ENCODE assay signal across 2 cellular contexts in the genomic region with DNA sequence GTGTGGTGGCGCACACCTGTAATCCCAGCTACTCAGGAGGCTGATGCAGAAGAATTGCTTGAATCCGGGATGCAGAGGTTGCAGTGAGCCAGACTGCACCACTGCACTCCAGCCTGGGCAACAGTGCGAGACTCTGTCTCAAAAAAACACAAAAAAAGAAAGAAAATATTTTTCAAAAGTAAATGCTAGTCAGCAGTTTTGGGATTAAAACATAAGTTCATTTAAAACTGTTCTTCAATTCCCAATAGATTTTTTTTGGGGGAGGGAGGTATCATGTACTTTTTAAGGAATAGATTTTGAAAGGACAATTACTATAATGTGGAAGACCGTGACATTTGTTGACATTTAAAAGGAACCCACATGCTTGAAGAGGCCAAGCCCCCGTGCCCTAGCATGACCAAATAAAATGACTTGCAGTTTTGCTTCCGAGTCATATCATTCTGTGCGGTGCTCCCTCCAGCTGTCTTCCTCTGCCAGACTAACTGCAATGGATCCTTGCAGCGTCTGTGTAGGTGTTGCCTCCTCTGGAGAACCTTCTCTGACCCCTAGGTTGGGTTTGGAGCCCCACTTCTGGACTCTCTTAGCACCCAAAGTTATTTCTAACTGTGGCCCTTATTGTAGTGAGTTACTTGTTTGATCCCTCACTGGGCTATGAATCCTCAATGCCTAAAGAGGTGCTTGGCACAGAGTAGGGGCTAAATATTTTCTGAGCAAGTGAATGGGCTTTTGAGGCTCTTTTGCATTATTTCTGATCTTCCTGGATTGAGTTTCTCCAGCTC.
TF ChIP-seq lines count a peak whose summit lies in the region.

No MANE protein-coding gene starts in this region.

TF ChIP-seq in HepG2, 621 proteins besides CTCF, POLR2A, EP300 and RAD21:
- TF ChIP-seq BRCA1 (CRISPR knock-in tag; IDR thresholded peaks at IDR 0.05), result no peak
- TF ChIP-seq NFE2L2 (IDR thresholded peaks at IDR 0.05; ENCODE audit: low read length), result peak; percentile 54
- TF ChIP-seq MAFF (IDR thresholded peaks at IDR 0.05; ENCODE audit: low read depth, low read length), result peak; percentile 48
- TF ChIP-seq MAFK (conservative IDR thresholded peaks at IDR 0.05 in 1 of 2, IDR thresholded peaks at IDR 0.05 in 1 of 2; ENCODE audit: low read length in 2 of 2), result peak; percentile 15 to 58; a peak in 3 of 4 replicates

TF ChIP-seq in K562, 482 proteins besides CTCF, POLR2A, EP300 and RAD21 (continues in another document):
- TF ChIP-seq TAF9B (IDR thresholded peaks at IDR 0.05; ENCODE audit: partially characterized antibody), result peak; percentile 78
- TF ChIP-seq ZNF224 (CRISPR knock-in tag; IDR thresholded peaks at IDR 0.05), result no peak
- peak; percentile 26 for TF ChIP-seq DACH1 (IDR thresholded peaks at IDR 0.05; ENCODE audit: partially characterized antibody)
- peak; percentile 13 for TF ChIP-seq CCNT2 (IDR thresholded peaks at IDR 0.05; ENCODE audit: borderline replicate concordance, extremely low read depth, insufficient read length, low read depth, low read length)
- TF ChIP-seq FOXK2 (conservative IDR thresholded peaks at IDR 0.05 in 1 of 2, IDR thresholded peaks at IDR 0.05 in 1 of 2; ENCODE audit: low read depth in 2 of 2), result 0 out of 4 replicates have a peak, but pooled peaks of 1 of the 2 experiments have one; percentile 24
- peak; percentile 97 for TF ChIP-seq ZNF316 (IDR thresholded peaks at IDR 0.05)
- TF ChIP-seq BHLHE40 (IDR thresholded peaks at IDR 0.05; ENCODE audit: low read length), result peak; percentile 59
- no peak for TF ChIP-seq CBX2 (IDR thresholded peaks at IDR 0.05; ENCODE audit: insufficient read depth, low read length, poor library complexity, severe bottlenecking)
- TF ChIP-seq MYNN (IDR thresholded peaks at IDR 0.05), result peak; percentile 32; the same call in 1 of the 2 replicates
- no peak for TF ChIP-seq MYNN (CRISPR knock-in tag; IDR thresholded peaks at IDR 0.05)
- TF ChIP-seq, protein P1, sequence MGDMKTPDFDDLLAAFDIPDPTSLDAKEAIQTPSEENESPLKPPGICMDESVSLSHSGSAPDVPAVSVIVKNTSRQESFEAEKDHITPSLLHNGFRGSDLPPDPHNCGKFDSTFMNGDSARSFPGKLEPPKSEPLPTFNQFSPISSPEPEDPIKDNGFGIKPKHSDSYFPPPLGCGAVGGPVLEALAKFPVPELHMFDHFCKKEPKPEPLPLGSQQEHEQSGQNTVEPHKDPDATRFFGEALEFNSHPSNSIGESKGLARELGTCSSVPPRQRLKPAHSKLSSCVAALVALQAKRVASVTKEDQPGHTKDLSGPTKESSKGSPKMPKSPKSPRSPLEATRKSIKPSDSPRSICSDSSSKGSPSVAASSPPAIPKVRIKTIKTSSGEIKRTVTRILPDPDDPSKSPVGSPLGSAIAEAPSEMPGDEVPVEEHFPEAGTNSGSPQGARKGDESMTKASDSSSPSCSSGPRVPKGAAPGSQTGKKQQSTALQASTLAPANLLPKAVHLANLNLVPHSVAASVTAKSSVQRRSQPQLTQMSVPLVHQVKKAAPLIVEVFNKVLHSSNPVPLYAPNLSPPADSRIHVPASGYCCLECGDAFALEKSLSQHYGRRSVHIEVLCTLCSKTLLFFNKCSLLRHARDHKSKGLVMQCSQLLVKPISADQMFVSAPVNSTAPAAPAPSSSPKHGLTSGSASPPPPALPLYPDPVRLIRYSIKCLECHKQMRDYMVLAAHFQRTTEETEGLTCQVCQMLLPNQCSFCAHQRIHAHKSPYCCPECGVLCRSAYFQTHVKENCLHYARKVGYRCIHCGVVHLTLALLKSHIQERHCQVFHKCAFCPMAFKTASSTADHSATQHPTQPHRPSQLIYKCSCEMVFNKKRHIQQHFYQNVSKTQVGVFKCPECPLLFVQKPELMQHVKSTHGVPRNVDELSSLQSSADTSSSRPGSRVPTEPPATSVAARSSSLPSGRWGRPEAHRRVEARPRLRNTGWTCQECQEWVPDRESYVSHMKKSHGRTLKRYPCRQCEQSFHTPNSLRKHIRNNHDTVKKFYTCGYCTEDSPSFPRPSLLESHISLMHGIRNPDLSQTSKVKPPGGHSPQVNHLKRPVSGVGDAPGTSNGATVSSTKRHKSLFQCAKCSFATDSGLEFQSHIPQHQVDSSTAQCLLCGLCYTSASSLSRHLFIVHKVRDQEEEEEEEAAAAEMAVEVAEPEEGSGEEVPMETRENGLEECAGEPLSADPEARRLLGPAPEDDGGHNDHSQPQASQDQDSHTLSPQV (IDR thresholded peaks at IDR 0.05), result peak; percentile 88
- TF ChIP-seq ELF2 (CRISPR knock-in tag; IDR thresholded peaks at IDR 0.05), result no peak
- TF ChIP-seq NCOR1 (IDR thresholded peaks at IDR 0.05), result peak; percentile 32; the same call in 1 of the 2 replicates
- peak; percentile 52 for TF ChIP-seq BACH1 (tag; IDR thresholded peaks at IDR 0.05)
- TF ChIP-seq, protein P2, sequence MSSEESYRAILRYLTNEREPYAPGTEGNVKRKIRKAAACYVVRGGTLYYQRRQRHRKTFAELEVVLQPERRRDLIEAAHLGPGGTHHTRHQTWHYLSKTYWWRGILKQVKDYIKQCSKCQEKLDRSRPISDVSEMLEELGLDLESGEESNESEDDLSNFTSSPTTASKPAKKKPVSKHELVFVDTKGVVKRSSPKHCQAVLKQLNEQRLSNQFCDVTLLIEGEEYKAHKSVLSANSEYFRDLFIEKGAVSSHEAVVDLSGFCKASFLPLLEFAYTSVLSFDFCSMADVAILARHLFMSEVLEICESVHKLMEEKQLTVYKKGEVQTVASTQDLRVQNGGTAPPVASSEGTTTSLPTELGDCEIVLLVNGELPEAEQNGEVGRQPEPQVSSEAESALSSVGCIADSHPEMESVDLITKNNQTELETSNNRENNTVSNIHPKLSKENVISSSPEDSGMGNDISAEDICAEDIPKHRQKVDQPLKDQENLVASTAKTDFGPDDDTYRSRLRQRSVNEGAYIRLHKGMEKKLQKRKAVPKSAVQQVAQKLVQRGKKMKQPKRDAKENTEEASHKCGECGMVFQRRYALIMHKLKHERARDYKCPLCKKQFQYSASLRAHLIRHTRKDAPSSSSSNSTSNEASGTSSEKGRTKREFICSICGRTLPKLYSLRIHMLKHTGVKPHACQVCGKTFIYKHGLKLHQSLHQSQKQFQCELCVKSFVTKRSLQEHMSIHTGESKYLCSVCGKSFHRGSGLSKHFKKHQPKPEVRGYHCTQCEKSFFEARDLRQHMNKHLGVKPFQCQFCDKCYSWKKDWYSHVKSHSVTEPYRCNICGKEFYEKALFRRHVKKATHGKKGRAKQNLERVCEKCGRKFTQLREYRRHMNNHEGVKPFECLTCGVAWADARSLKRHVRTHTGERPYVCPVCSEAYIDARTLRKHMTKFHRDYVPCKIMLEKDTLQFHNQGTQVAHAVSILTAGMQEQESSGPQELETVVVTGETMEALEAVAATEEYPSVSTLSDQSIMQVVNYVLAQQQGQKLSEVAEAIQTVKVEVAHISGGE (CRISPR knock-in tag; IDR thresholded peaks at IDR 0.05), result peak in 1 of 3 experiments; percentile 2; a peak in 1 of 6 replicates
- TF ChIP-seq, protein P3, sequence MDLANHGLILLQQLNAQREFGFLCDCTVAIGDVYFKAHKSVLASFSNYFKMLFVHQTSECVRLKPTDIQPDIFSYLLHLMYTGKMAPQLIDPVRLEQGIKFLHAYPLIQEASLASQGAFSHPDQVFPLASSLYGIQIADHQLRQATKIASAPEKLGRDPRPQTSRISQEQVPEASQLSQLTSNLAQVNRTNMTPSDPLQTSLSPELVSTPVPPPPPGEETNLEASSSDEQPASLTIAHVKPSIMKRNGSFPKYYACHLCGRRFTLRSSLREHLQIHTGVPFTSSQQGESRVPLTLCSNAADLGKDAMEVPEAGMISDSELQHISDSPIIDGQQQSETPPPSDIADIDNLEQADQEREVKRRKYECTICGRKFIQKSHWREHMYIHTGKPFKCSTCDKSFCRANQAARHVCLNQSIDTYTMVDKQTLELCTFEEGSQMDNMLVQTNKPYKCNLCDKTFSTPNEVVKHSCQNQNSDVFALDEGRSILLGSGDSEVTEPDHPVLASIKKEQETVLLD (IDR thresholded peaks at IDR 0.05), result no peak
- TF ChIP-seq CHD2 (IDR thresholded peaks at IDR 0.05; ENCODE audit: low read depth, low read length), result no peak
- TF ChIP-seq CBX1 (IDR thresholded peaks at IDR 0.05; ENCODE audit: low read depth), result no peak
- peak; percentile 58 for TF ChIP-seq L3MBTL2 (IDR thresholded peaks at IDR 0.05)
- TF ChIP-seq MAFG (tag; conservative IDR thresholded peaks at IDR 0.05), result peak; percentile 89
- no peak for TF ChIP-seq NR2C2 (CRISPR knock-in tag; IDR thresholded peaks at IDR 0.05)
- TF ChIP-seq NR2C2 (tag; IDR thresholded peaks at IDR 0.05), result peak; percentile 80
- TF ChIP-seq ATF7 (IDR thresholded peaks at IDR 0.05), result peak; percentile 38; the same call in 1 of the 2 replicates
- no peak for TF ChIP-seq ZEB2 (IDR thresholded peaks at IDR 0.05)
- TF ChIP-seq ZNF184 (CRISPR knock-in tag; IDR thresholded peaks at IDR 0.05), result no peak
- TF ChIP-seq, protein P4, sequence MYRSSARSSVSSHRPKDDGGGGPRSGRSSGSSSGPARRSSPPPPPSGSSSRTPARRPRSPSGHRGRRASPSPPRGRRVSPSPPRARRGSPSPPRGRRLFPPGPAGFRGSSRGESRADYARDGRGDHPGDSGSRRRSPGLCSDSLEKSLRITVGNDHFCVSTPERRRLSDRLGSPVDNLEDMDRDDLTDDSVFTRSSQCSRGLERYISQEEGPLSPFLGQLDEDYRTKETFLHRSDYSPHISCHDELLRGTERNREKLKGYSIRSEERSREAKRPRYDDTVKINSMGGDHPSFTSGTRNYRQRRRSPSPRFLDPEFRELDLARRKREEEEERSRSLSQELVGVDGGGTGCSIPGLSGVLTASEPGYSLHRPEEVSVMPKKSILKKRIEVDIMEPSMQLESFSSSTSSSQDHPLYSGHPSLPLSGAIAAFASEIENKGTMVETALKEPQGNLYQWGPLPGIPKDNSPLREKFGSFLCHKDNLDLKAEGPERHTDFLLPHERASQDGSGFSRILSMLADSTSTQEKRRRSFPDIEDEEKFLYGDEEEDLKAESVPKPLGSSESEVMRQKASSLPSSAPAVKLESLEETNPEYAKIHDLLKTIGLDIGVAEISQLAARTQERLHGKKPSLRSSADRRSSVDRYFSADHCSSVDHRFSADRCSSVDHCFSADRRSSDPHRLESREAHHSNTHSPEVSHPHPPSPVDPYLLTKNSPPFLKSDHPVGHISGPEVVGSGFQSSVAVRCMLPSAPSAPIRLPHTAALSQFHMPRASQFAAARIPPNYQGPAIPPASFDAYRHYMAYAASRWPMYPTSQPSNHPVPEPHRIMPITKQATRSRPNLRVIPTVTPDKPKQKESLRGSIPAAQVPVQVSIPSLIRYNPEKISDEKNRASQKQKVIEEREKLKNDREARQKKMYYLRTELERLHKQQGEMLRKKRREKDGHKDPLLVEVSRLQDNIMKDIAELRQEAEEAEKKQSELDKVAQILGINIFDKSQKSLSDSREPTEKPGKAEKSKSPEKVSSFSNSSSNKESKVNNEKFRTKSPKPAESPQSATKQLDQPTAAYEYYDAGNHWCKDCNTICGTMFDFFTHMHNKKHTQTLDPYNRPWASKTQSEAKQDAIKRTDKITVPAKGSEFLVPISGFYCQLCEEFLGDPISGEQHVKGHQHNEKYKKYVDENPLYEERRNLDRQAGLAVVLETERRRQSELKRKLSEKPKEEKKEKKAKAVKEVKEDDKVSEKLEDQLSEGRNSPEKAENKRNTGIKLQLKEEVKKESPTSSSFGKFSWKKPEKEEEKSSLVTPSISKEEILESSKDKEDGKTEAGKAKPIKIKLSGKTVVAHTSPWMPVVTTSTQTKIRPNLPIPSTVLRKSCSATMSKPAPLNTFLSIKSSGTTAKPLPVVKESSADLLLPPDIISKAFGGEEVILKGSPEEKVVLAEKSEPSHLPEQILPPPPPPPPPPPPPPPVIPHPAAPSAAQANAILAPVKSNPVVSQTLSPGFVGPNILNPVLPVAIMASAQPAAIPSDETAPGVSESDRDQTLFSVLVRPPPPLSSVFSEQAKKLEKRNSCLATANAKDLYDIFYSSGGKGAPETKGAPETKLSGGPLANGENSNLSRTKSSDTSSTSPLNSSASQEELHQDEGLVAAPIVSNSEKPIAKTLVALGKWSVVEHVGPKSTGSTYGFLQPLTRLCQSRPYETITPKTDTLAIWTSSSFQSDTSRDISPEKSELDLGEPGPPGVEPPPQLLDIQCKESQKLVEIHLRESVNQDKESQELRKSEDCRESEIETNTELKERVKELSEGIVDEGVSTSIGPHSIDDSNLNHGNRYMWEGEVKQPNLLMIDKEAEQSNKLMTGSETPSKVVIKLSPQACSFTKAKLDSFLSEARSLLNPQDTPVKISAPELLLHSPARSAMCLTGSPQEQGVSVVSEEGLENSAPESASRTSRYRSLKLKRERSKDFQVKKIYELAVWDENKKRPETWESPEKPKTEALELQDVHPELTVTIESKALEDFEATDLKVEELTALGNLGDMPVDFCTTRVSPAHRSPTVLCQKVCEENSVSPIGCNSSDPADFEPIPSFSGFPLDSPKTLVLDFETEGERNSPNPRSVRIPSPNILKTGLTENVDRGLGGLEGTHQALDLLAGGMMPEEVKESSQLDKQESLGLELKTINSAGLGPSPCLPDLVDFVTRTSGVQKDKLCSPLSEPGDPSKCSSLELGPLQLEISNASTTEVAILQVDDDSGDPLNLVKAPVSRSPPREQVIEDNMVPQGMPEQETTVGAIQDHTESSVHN (IDR thresholded peaks at IDR 0.05; ENCODE audit: borderline replicate concordance in 1 of 2, low read depth in 1 of 2), result peak in 1 of 2 experiments; percentile 80; a peak in 2 of 4 replicates
- TF ChIP-seq, protein P5, sequence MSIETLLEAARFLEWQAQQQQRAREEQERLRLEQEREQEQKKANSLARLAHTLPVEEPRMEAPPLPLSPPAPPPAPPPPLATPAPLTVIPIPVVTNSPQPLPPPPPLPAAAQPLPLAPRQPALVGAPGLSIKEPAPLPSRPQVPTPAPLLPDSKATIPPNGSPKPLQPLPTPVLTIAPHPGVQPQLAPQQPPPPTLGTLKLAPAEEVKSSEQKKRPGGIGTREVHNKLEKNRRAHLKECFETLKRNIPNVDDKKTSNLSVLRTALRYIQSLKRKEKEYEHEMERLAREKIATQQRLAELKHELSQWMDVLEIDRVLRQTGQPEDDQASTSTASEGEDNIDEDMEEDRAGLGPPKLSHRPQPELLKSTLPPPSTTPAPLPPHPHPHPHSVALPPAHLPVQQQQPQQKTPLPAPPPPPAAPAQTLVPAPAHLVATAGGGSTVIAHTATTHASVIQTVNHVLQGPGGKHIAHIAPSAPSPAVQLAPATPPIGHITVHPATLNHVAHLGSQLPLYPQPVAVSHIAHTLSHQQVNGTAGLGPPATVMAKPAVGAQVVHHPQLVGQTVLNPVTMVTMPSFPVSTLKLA (conservative IDR thresholded peaks at IDR 0.05), result peak; percentile 81 to 89
- TF ChIP-seq ETV1 (tag; conservative IDR thresholded peaks at IDR 0.05; ENCODE audit: low read depth), result peak; percentile 31; the same call in 1 of the 2 replicates
- peak; percentile 42; the same call in 1 of the 2 replicates for TF ChIP-seq FOXM1 (IDR thresholded peaks at IDR 0.05; ENCODE audit: low read depth)
- no peak for TF ChIP-seq FOXM1 (CRISPR knock-in tag; IDR thresholded peaks at IDR 0.05; ENCODE audit: low read depth)
- TF ChIP-seq ZFP36 (IDR thresholded peaks at IDR 0.05; ENCODE audit: low read depth, low read length, partially characterized antibody), result peak; percentile 7
- TF ChIP-seq CXXC5 (CRISPR knock-in tag; IDR thresholded peaks at IDR 0.05), result 0 out of 2 replicates have a peak, but pooled peaks have one; percentile 13
- TF ChIP-seq NFE2 (IDR thresholded peaks at IDR 0.05; ENCODE audit: low read depth), result peak; percentile 92
- TF ChIP-seq CBX3 (IDR thresholded peaks at IDR 0.05; ENCODE audit: borderline replicate concordance in 1 of 2, low read length in 2 of 2), result peak in 1 of 2 experiments; percentile 20; a peak in 1 of 3 replicates
- TF ChIP-seq, protein P6, sequence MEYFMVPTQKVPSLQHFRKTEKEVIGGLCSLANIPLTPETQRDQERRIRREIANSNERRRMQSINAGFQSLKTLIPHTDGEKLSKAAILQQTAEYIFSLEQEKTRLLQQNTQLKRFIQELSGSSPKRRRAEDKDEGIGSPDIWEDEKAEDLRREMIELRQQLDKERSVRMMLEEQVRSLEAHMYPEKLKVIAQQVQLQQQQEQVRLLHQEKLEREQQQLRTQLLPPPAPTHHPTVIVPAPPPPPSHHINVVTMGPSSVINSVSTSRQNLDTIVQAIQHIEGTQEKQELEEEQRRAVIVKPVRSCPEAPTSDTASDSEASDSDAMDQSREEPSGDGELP (CRISPR knock-in tag; IDR thresholded peaks at IDR 0.05; ENCODE audit: borderline replicate concordance), result peak; percentile 57; the same call in 1 of the 2 replicates
